In genomic region chr1:40143891-40144575, GRCh38 we compare ENCODE assay signal across 1 cellular context.
TF ChIP-seq lines count a peak whose summit lies in the region.

No MANE protein-coding gene starts in this region.

TF ChIP-seq in H1, 55 proteins besides CTCF, POLR2A, EP300 and RAD21:
- TF ChIP-seq TCF12 (IDR thresholded peaks at IDR 0.05; ENCODE audit: low read depth, low read length) (no peak), KDM4A (IDR thresholded peaks at IDR 0.05; ENCODE audit: low read depth, low read length, severe bottlenecking) (peak; percentile 37), TAF1 (IDR thresholded peaks at IDR 0.05; ENCODE audit: low read depth, low read length) (0 out of 2 replicates have a peak, but pooled peaks have one; percentile 45), SP1 (IDR thresholded peaks at IDR 0.05; ENCODE audit: low read depth, low read length) (0 out of 2 replicates have a peak, but pooled peaks have one; percentile 35), TEAD4 (IDR thresholded peaks at IDR 0.05; ENCODE audit: low read depth, low read length) (peak; percentile 84), POLR2AphosphoS5 (IDR thresholded peaks at IDR 0.05; ENCODE audit: low read depth, low read length) (no peak), SAP30 (IDR thresholded peaks at IDR 0.05; ENCODE audit: insufficient read depth, insufficient replicate concordance, low read length) (no peak), HDAC2 (IDR thresholded peaks at IDR 0.05; ENCODE audit: borderline replicate concordance in 1 of 2, low read depth in 2 of 2, low read length in 2 of 2) (peak in 1 of 2 experiments; percentile 49; a peak in 1 of 4 replicates), JUND (IDR thresholded peaks at IDR 0.05; ENCODE audit: low read length) (0 out of 2 replicates have a peak, but pooled peaks have one; percentile 39)
- TF ChIP-seq, protein P1, sequence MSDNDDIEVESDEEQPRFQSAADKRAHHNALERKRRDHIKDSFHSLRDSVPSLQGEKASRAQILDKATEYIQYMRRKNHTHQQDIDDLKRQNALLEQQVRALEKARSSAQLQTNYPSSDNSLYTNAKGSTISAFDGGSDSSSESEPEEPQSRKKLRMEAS (IDR thresholded peaks at IDR 0.05), result 0 out of 2 replicates have a peak, but pooled peaks have one; percentile 8
